Comparison of ENCODE assay signal across 21 cellular contexts in the genomic region with DNA sequence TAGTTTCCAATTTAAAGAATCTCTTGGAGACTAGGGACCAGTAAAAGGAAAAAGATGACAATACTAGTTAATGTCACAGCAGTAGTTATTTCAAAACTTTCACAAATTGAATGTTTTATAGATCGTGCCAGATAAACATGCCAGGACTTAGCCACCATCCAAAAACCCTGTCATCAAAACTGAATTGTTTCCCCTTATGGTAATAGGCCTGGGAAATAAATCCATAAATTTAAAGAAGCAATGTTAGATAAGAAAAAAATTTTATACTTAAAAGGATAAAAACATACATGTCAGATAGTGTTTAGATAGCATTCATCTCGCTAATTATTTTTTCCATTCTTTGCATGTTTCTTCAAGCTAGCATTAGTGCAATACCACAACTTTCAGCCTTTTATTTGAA.
"Had no signal": no experiment of that assay in that cellular context is flagged by ENCODE, and none has a peak within 500 bp of the region (broad histone marks: within the 10 kb centered on the region; RNA-seq: fewer than 3 reads in every experiment).

No MANE protein-coding gene starts in this region.

- H3K79me2 ChIP-seq: parathyroid adenoma had no signal

- H2AFZ ChIP-seq: parathyroid adenoma had no signal

- DNase-seq: cerebellar nuclear complex; dorsolateral prefrontal cortex; effector CD4-positive, alpha-beta T cell; foreskin melanocyte; hypothalamus; kidney; mesenchymal stem cell; naive thymus-derived CD8-positive, alpha-beta T cell; nephron progenitor cell; occipital lobe; psoas muscle; right cardiac atrium; sigmoid colon; stimulated activated CD4-positive, alpha-beta T cell treated with anti-CD3 and anti-CD28 coated beads, Interleukin-2, amount 100 ng/mL, for 24 hours; stimulated activated CD4-positive, alpha-beta T cell treated with anti-CD3 and anti-CD28 coated beads, Interleukin-4, amount 100 ng/mL, for 24 hours; stimulated activated naive CD4-positive, alpha-beta T cell treated with Interleukin-2 at 50 U/mL for 16 hours; stomach; thyroid gland had no signal

- H3K27me3 ChIP-seq: dorsolateral prefrontal cortex, sigmoid colon, stomach, thyroid gland had no signal

- H3K27ac ChIP-seq: dorsolateral prefrontal cortex, parathyroid adenoma, psoas muscle, sigmoid colon, stomach, thyroid gland had no signal

- H3K9ac ChIP-seq: parathyroid adenoma had no signal

- H3K4me1 ChIP-seq: parathyroid adenoma, psoas muscle, stomach, thyroid gland had no signal

- H3K4me3 ChIP-seq: dorsolateral prefrontal cortex, psoas muscle, sigmoid colon, stomach, thyroid gland had no signal

- ATAC-seq: left lobe of liver; naive thymus-derived CD8-positive, alpha-beta T cell; psoas muscle; right cardiac atrium; stimulated activated effector memory CD8-positive, alpha-beta T cell treated with anti-CD3 and anti-CD28 coated beads, Interleukin-12 subunit alpha, Interleukin-12 subunit beta, amount 100 ng/mL, for 72 hours had no signal

- H3K36me3 ChIP-seq: sigmoid colon, stomach, thyroid gland had no signal

- H3K9me3 ChIP-seq: psoas muscle, sigmoid colon, stomach, thyroid gland had no signal
